Comparison of ENCODE assay signal across 14 cellular contexts in the genomic region with DNA sequence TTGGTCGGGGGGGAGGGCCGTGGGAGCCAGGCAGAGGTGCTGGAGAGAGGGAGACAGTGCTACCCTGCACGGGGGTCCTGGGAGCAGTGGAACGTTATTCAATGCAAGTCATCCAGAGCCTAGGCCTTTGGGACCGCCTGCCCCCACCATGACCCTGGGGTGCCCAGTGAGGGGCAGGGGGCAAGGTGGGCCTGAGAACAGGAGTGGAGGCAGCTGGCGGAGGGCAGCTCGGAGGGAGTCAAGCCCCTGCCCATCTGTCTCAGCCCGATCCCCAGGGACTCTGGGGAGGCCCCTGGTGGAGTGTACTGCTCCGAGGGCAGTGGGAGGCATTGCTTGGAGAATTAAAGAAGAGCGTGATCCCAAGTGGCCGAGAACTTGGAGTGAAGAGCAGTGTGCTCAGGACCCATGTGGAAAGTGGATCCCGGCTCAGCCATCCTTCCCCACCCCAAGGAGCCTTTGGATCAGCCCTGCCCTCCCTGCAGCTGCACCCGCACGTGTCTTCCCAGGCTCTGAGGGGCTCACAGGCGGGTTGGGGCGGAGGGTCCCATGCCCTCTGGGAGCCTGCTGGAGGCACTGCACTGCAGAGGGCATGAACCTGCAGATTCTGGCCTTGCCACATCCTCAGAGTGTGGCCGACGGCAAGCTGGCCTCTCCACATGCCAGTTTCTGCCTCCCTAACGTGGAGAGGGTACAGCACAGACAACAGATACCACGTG. TPM values are rescaled to one million over a fixed set of nuclear protein-coding genes. Genes with fewer than 3 reads are reported as not detected.
DNase-seq lines count a peak whose midpoint lies in the region; ATAC-seq and TF ChIP-seq lines count a peak whose summit lies in the region.
"Had no signal": no experiment of that assay in that cellular context is flagged by ENCODE, and none has a peak within 500 bp of the region (broad histone marks: within the 10 kb centered on the region; RNA-seq: fewer than 3 reads in every experiment).

No MANE protein-coding gene starts in this region.

- H3K27ac Mint-ChIP-seq in T-cell, result peak overlapping the region; percentile 85 to 89
- H3K27ac Mint-ChIP-seq: activated B cell treated with CpG ODN at 0.5 μM for 24 hours had no signal

- WGBS in GM23248 (ENCODE audit: low coverage in 1 of 2, low lambda C conversion rate in 2 of 2, missing lambda C conversion rate in 2 of 2), 2 experiments, result 77 to 85% methylated on average over 15 to 20 of the region's 20 CpGs

- no peaks in the 10 kb centered on the region for H3K36me3 Mint-ChIP-seq in T-cell

- H2AFZ ChIP-seq in GM23248, result no peak overlapping the region

- H3K36me3 ChIP-seq in lower lobe of right lung, result no peaks in the 10 kb centered on the region
- no peaks in the 10 kb centered on the region for H3K36me3 ChIP-seq in tibial artery
- H3K36me3 ChIP-seq in GM23248 (ENCODE audit: low read depth), result no peaks in the 10 kb centered on the region

- H4K20me1 ChIP-seq in GM23248 (ENCODE audit: insufficient read depth), result no peaks in the 10 kb centered on the region

- POLR2A ChIA-PET in T-cell (lab: Charles Lee), result no interaction called here

- intact Hi-C loops in Right ventricle myocardium superior (cut with DNase I) (no loop called here), cardiac septum (cut with DNase I) (loop anchor here (5.0 to 10.0 kb wide), 3 partner anchors 176 to 521 kb away; a partner anchor contains a TSS), lower lobe of right lung (cut with DNase I) (no loop called here), tibial artery (cut with DNase I; ENCODE audit: low total_unique reads) (no loop called here)

- H3K9me3 Mint-ChIP-seq in T-cell, result peaks cover 0 to 5% (median 0%) of the 10 kb centered on the region in 3 donors

- 0 out of 2 replicates have a peak, but pooled peaks cover 4% of the 10 kb centered on the region for H3F3A ChIP-seq in GM23248 (ENCODE audit: insufficient read depth)

- no peaks in the 10 kb centered on the region for H3K79me2 ChIP-seq in GM23248 (ENCODE audit: insufficient read depth)

- H3K27ac ChIP-seq in lower lobe of right lung (peak overlapping the region; percentile 88), tibial artery (peak overlapping the region; percentile 18 to 45), GM23248 (no peak overlapping the region)

- no peaks in the 10 kb centered on the region for H3K27me3 Mint-ChIP-seq in T-cell

- H3K9me3 ChIP-seq in lower lobe of right lung, result no peaks in the 10 kb centered on the region
- no peaks in the 10 kb centered on the region for H3K9me3 ChIP-seq in tibial artery
- no peaks in the 10 kb centered on the region for H3K9me3 ChIP-seq in GM23248 (ENCODE audit: low read depth)

- CTCF ChIA-PET in T-cell (lab: Charles Lee), result no interaction called here

- in situ Hi-C loops in GM23248 (cut with MboI), result no loop called here

- DNase-seq in Right ventricle myocardium superior, result no peak
- DNase-seq in cardiac septum (ENCODE audit: low spot score), result no peak
- no peak for DNase-seq in T-cell
- DNase-seq in lower lobe of right lung, result no peak
- DNase-seq in tibial artery, result no peak
- DNase-seq in GM23248, result no peak
- DNase-seq: activated B cell treated with CpG ODN at 0.5 μM for 24 hours; erythroblast; NCI-H1105 treated with DMSO at 0.1 percent for 48 hours; occipital lobe; stimulated activated naive CD8-positive, alpha-beta T cell treated with anti-CD3 and anti-CD28 coated beads, Interleukin-15, Interleukin-2, amounts not matched to agents 100 U/mL and 50 U/mL, for 24 hours had no signal

- TF ChIP-seq CTCF in lower lobe of right lung (IDR thresholded peaks at IDR 0.05), result no peak
- TF ChIP-seq CTCF in tibial artery (IDR thresholded peaks at IDR 0.05), result no peak

- H3K4me3 ChIP-seq in lower lobe of right lung, result no peak overlapping the region
- H3K4me3 ChIP-seq in tibial artery, result no peak overlapping the region
- no peak overlapping the region for H3K4me3 ChIP-seq in GM23248

- no peak overlapping the region for H3K4me2 ChIP-seq in GM23248 (ENCODE audit: unreplicated experiment)

- H3K27me3 ChIP-seq in lower lobe of right lung (ENCODE audit: low read depth) (no peaks in the 10 kb centered on the region), tibial artery (no peaks in the 10 kb centered on the region), GM23248 (replicated peaks; ENCODE audit: insufficient read depth) (no peaks in the 10 kb centered on the region)

- H3K4me1 ChIP-seq in lower lobe of right lung, result peaks cover 29% of the 10 kb centered on the region
- peaks cover 0 to 32% (median 25%) of the 10 kb centered on the region in 4 donors for H3K4me1 ChIP-seq in tibial artery
- peaks cover 9% of the 10 kb centered on the region for H3K4me1 ChIP-seq in GM23248 (ENCODE audit: insufficient read depth)

- peaks cover 34 to 44% (median 40%) of the 10 kb centered on the region in 3 donors for H3K4me1 Mint-ChIP-seq in T-cell

- H3K9me2 ChIP-seq in GM23248 (ENCODE audit: insufficient read depth), result no peaks in the 10 kb centered on the region

- H3K4me3 Mint-ChIP-seq in T-cell, result peak overlapping the region in 1 of 3 donors; percentile 72
- H3K4me3 Mint-ChIP-seq: activated B cell treated with CpG ODN at 0.5 μM for 24 hours had no signal

- H3K9ac ChIP-seq in GM23248, result no peak overlapping the region

- ATAC-seq in Right ventricle myocardium superior (ENCODE audit: poor library complexity) (peak; percentile 5), T-cell (replicated peaks in 1 of 4) (no peak), lower lobe of right lung (no peak), GM18519 (IDR thresholded peaks at IDR 0.05; ENCODE audit: low FRiP score, unreplicated experiment) (no peak), GM19395 (IDR thresholded peaks at IDR 0.05; ENCODE audit: unreplicated experiment) (no peak)

RNA-seq across cellular contexts. Expression of a gene that starts 34.0 kb away (rescaled TPM):
- total RNA-seq in Right ventricle myocardium superior, result not detected
- 0.19 TPM for total RNA-seq in cardiac septum
- total RNA-seq in T-cell, result 1 to 10 TPM in 2 of 5 donors, under 1 TPM in 3; 0.12 to 1.7 (median 0.92) TPM
- not detected for total RNA-seq in lower lobe of right lung
- total RNA-seq in GM23248 (2014; rRNA removed; shearing (Covaris generic)), result not detected in 2 replicates
- not detected in 2 replicates for polyA plus RNA-seq in GM23248 (2016; fragmentation: Nextera tagmentation; extraction: Ambion mirVana)
- total RNA-seq: H4 had no signal
